In the genomic region with DNA sequence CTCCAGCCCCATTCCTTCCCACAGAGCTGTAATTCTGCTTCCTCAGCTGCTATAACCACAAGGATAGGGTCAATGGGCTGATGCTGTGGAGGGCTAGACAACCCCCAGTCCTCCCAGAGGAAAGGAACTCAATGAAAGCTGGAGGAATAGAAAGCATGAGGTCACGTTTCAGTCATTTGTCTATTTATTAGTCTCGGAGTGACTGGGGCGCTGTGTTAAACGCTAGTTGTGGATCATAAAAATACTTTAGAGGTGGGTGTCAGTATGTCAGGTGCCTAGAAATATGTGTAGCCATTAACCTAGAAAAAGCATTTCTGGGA, we compare ENCODE assay signal across 12 cellular contexts. TPM values are rescaled to one million over a fixed set of nuclear protein-coding genes. Genes with fewer than 3 reads are reported as not detected.
DNase-seq lines count a peak whose midpoint lies in the region; ATAC-seq and TF ChIP-seq lines count a peak whose summit lies in the region.
"Had no signal": no experiment of that assay in that cellular context is flagged by ENCODE, and none has a peak within 500 bp of the region (broad histone marks: within the 10 kb centered on the region; RNA-seq: fewer than 3 reads in every experiment).

No MANE protein-coding gene starts in this region.

- no TSS peak for BruUV-seq in Calu3 (replicated peaks; lab: Mats Ljungman, UMichigan)

- no peaks in the 10 kb centered on the region for H3K79me1 ChIP-seq in mesenchymal stem cell (replicated peaks; ENCODE audit: low read length, poor library complexity, severe bottlenecking)

- H3K9me3 ChIP-seq in mesenchymal stem cell (ENCODE audit: control insufficient read depth, low read length) (no peaks in the 10 kb centered on the region), upper lobe of left lung (no peaks in the 10 kb centered on the region)
- H3K9me3 ChIP-seq in effector memory CD4-positive, alpha-beta T cell (ENCODE audit: control insufficient read depth, low read length): no peaks in the 10 kb centered on the region

- H2BK5ac ChIP-seq in mesenchymal stem cell (ENCODE audit: low read depth, low read length, poor library complexity, severe bottlenecking): no peak overlapping the region

- H4K8ac ChIP-seq in mesenchymal stem cell (ENCODE audit: low read length): no peak overlapping the region

- TF ChIP-seq POLR2A in upper lobe of left lung (IDR thresholded peaks at IDR 0.05): no peak

- intact Hi-C loops in Calu3 (cut with micrococcal nuclease; ENCODE audit: unreplicated experiment): no loop called here

- H3K27ac ChIP-seq in mesenchymal stem cell (ENCODE audit: low read length, poor library complexity, severe bottlenecking) (no peak overlapping the region), upper lobe of left lung (peak overlapping the region in 2 of 4 donors; percentile 15 to 43)
- H3K27ac ChIP-seq in effector memory CD4-positive, alpha-beta T cell (ENCODE audit: insufficient read depth, low read length, poor library complexity, severe bottlenecking): no peak overlapping the region

- H2BK15ac ChIP-seq in mesenchymal stem cell (ENCODE audit: low read depth, poor library complexity, severe bottlenecking): no peak overlapping the region

- no peak overlapping the region for H3K9ac ChIP-seq in mesenchymal stem cell (ENCODE audit: low read length)

- H2BK120ac ChIP-seq in mesenchymal stem cell (ENCODE audit: low read depth, low read length): no peak overlapping the region

- no peak overlapping the region for H3K27ac Mint-ChIP-seq in Calu3 (ENCODE audit: unreplicated experiment)
- H3K27ac Mint-ChIP-seq: activated naive CD8-positive, alpha-beta T cell had no signal

- no peaks in the 10 kb centered on the region for H3K4me1 Mint-ChIP-seq in Calu3 (ENCODE audit: low read depth, unreplicated experiment)

- no peak overlapping the region for H3K23ac ChIP-seq in mesenchymal stem cell (ENCODE audit: low read length in 2 of 2)

- WGBS in mesenchymal stem cell: 68% methylated on average over 4 of the region's 4 CpGs
- 65 to 76% methylated on average over 4 of the region's 4 CpGs for WGBS in upper lobe of left lung, 2 donors

- TF ChIP-seq CTCF in Calu3 (IDR thresholded peaks at IDR 0.05; ENCODE audit: unreplicated experiment): no peak
- TF ChIP-seq CTCF in upper lobe of left lung (IDR thresholded peaks at IDR 0.05): no peak

- H3K4me3 ChIP-seq in mesenchymal stem cell (ENCODE audit: insufficient read depth in 1 of 2, low read depth in 1 of 2, low read length in 2 of 2): no peak overlapping the region
- H3K4me3 ChIP-seq in effector memory CD4-positive, alpha-beta T cell (ENCODE audit: insufficient read depth, low read depth, low read length, poor library complexity, severe bottlenecking): no peak overlapping the region
- no peak overlapping the region for H3K4me3 ChIP-seq in upper lobe of left lung

- H3K27me3 ChIP-seq in mesenchymal stem cell (ENCODE audit: control insufficient read depth in 1 of 2, insufficient read depth in 1 of 2, low read length in 2 of 2) (peaks cover 0 to 20% of the 10 kb centered on the region in 2 experiments), upper lobe of left lung (peaks cover 0 to 4% (median 0%) of the 10 kb centered on the region in 4 donors)
- H3K27me3 ChIP-seq in effector memory CD4-positive, alpha-beta T cell (replicated peaks; ENCODE audit: control insufficient read depth, insufficient read depth, low read length, poor library complexity, severe bottlenecking): no peaks in the 10 kb centered on the region

- H3K4me1 ChIP-seq in mesenchymal stem cell (ENCODE audit: control insufficient read depth, insufficient read depth, low read depth, low read length): peaks cover 4% of the 10 kb centered on the region
- H3K4me1 ChIP-seq in effector memory CD4-positive, alpha-beta T cell (ENCODE audit: control insufficient read depth, insufficient read depth, low read length, poor library complexity, severe bottlenecking): no peaks in the 10 kb centered on the region
- peaks cover 2 to 30% (median 3%) of the 10 kb centered on the region in 4 donors for H3K4me1 ChIP-seq in upper lobe of left lung

- no peak overlapping the region for H2BK12ac ChIP-seq in mesenchymal stem cell (ENCODE audit: low read length in 2 of 2)

- peak; percentile 32 for DNase-seq in mesenchymal stem cell
- DNase-seq in T-helper 9 cell: no peak
- no peak for DNase-seq in Calu3
- DNase-seq in effector memory CD4-positive, alpha-beta T cell: no peak
- no peak for DNase-seq in upper lobe of left lung
- DNase-seq: activated CD4-positive, alpha-beta T cell treated with anti-CD3 and anti-CD28 coated beads for 1 hour; NCI-H1694 treated with DMSO at 0.1 percent for 48 hours had no signal

- H3K18ac ChIP-seq in mesenchymal stem cell (ENCODE audit: low read depth in 1 of 2, low read length in 2 of 2): no peak overlapping the region

- CTCF ChIA-PET in Calu3 (lab: Charles Lee): interaction anchor here (0.6 to 0.7 kb wide), 2 partner anchors 14 to 1110 kb away, joined by 3 to 5 read pairs; no protein-coding TSS in a partner anchor

- H3K36me3 ChIP-seq in mesenchymal stem cell (ENCODE audit: control insufficient read depth in 1 of 2, insufficient read depth in 2 of 2, low read depth in 1 of 2, low read length in 2 of 2): no peaks in the 10 kb centered on the region
- no peaks in the 10 kb centered on the region for H3K36me3 ChIP-seq in effector memory CD4-positive, alpha-beta T cell (ENCODE audit: control insufficient read depth, insufficient read depth, low read length)
- H3K36me3 ChIP-seq in upper lobe of left lung: no peaks in the 10 kb centered on the region

- no peak overlapping the region for H4K91ac ChIP-seq in mesenchymal stem cell (ENCODE audit: low read length)

- no peak overlapping the region for H3K4me3 Mint-ChIP-seq in Calu3 (ENCODE audit: low read depth, unreplicated experiment)
- H3K4me3 Mint-ChIP-seq: activated naive CD8-positive, alpha-beta T cell had no signal

- ATAC-seq in GM18861 (IDR thresholded peaks at IDR 0.05; ENCODE audit: unreplicated experiment) (peak; percentile 15), GM21717 (IDR thresholded peaks at IDR 0.05; ENCODE audit: unreplicated experiment) (peak; percentile 29), HG03460 (IDR thresholded peaks at IDR 0.05; ENCODE audit: unreplicated experiment) (peak; percentile 21), upper lobe of left lung (ENCODE audit: low FRiP score in 2 of 2) (no peak)

- no peaks in the 10 kb centered on the region for H3K9me3 Mint-ChIP-seq in Calu3 (ENCODE audit: low read depth, unreplicated experiment)

- H3K27me3 Mint-ChIP-seq in Calu3 (ENCODE audit: unreplicated experiment): peaks cover 18% of the 10 kb centered on the region

- no peak overlapping the region for H2AK5ac ChIP-seq in mesenchymal stem cell (ENCODE audit: low read length, severe bottlenecking)

- TF ChIP-seq EP300 in upper lobe of left lung (IDR thresholded peaks at IDR 0.05): no peak

- no peak overlapping the region for H3K14ac ChIP-seq in mesenchymal stem cell (ENCODE audit: low read length in 2 of 2)

- H3K36me3 Mint-ChIP-seq in Calu3 (ENCODE audit: insufficient read depth, unreplicated experiment): no peaks in the 10 kb centered on the region
- H3K36me3 Mint-ChIP-seq: activated naive CD8-positive, alpha-beta T cell had no signal

- H2AFZ ChIP-seq in mesenchymal stem cell (ENCODE audit: low read depth, low read length): no peak overlapping the region

- H3K4me2 ChIP-seq in mesenchymal stem cell (ENCODE audit: low read length, poor library complexity, severe bottlenecking): no peak overlapping the region

- H3K4ac ChIP-seq in mesenchymal stem cell (ENCODE audit: low read depth in 1 of 2, low read length in 2 of 2): no peak overlapping the region

RNA-seq across cellular contexts. Expression of gene CCL3L1, which starts 0.8 kb away (rescaled TPM):
- 0.76 TPM for polyA plus RNA-seq in mesenchymal stem cell (2013, experiment 1 of 2)
- polyA plus RNA-seq in mesenchymal stem cell (2013, experiment 2 of 2): 0.97 TPM
- total RNA-seq in Calu3 (2022) (not detected in 2 replicates), upper lobe of left lung (1 to 10 TPM in 2 of 6 donors, under 1 TPM in 1, not detected in 3; 0.54 to 8.4 (median 5.8) TPM)

RNA-seq across cellular contexts. Expression of gene CCL4L2, which starts 13.5 kb away (rescaled TPM):
- not detected for polyA plus RNA-seq in mesenchymal stem cell (2013, experiment 1 of 2)
- polyA plus RNA-seq in mesenchymal stem cell (2013, experiment 2 of 2): 0.10 TPM
- not detected in 2 replicates for total RNA-seq in Calu3 (2022)
- total RNA-seq in upper lobe of left lung: 10 to 100 TPM in 1 of 6 donors, 1 to 10 TPM in 4, not detected in 1; 1.7 to 12.6 (median 3.0) TPM

RNA-seq across cellular contexts. Expression of gene TBC1D3B, which starts 20.9 kb away (rescaled TPM):
- 1.2 TPM for polyA plus RNA-seq in mesenchymal stem cell (2013, experiment 1 of 2)
- polyA plus RNA-seq in mesenchymal stem cell (2013, experiment 2 of 2): 1.3 TPM
- total RNA-seq in Calu3 (2022) (71.6 and 73.5 TPM in 2 replicates), upper lobe of left lung (1 to 10 TPM in 5 of 6 donors, not detected in 1; 3.6 to 8.9 (median 7.0) TPM)
- total RNA-seq: skeletal muscle tissue had no signal

Comparison
In these comparisons a context has a peak if more than half of its experiments do, and no peak if none do; other contexts are left out.
1. ATAC-seq: peak in GM18861 (single experiment), GM21717 (single experiment) and HG03460 (single experiment); none in upper lobe of left lung (0 of 2).